In the genomic region with DNA sequence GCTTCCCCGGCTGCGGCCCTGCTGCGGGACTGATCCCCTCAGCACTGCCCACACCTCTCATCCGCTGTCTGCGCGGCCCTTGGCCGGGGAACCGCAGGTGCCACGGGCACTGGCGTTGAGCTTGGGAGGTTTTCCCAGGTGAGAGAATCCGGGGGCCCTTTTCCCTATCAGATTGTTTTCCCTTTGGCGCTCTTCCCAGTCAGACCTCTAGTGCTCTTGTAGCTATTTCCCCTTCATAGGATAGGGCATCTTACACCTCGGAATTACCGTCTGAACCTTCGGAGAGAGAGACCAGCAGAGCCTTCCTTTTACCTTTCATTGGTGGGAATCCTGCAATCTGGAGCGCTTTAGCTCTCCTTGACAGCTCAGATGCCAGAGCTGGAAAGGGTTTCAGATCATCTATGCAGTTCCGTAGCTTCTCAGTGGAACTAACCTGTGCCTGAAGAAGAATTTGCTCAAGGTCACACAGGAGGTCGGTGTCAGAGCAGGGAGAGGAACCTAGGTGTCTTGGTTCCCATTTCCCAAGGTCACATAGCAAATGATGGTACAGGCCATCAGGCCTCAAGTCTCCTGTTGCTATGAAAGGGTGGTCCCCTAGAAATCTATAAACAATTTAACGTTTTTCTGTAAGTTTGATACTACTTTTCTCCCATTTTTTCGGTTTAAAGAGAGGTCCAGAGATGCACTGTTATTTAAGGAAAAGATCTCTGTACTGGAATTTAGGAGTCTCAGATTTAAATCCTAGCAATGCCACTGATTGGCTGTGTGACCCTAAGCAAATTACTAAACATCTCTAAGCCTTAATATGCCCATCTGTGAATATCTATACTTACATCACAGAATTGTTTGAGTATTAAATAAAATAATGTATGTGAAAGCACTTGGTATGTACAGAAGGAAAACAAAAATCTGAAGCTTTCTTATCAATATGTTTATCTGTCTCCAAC, we compare ENCODE assay signal across 8 cellular contexts. TPM values are rescaled to one million over a fixed set of nuclear protein-coding genes. Genes with fewer than 3 reads are reported as not detected.
DNase-seq lines count a peak whose midpoint lies in the region; ATAC-seq and TF ChIP-seq lines count a peak whose summit lies in the region.

No MANE protein-coding gene starts in this region.

- peak overlapping the region; percentile 95 for H3K4me3 Mint-ChIP-seq in natural killer cell treated with Interleukin-12 subunit alpha and Interleukin-12 subunit beta and Interleukin-15 and Interleukin-18, amount 100 ng/mL, for 72 hours

- no peaks in the 10 kb centered on the region for H3K9me3 Mint-ChIP-seq in natural killer cell treated with Interleukin-12 subunit alpha and Interleukin-12 subunit beta and Interleukin-15 and Interleukin-18, amount 100 ng/mL, for 72 hours

- DNase-seq in EL (peak; percentile 36), RKO (ENCODE audit: low spot score) (peak; percentile 37), epithelial cell of esophagus (ENCODE audit: low read depth) (peak; percentile 14), iPS-NIHi11 (ENCODE audit: low spot score) (no peak)
- DNase-seq in natural killer cell treated with Interleukin-12 subunit alpha and Interleukin-12 subunit beta and Interleukin-15 and Interleukin-18, amount 100 ng/mL, for 72 hours (ENCODE audit: low spot score), result no peak
- DNase-seq in stimulated activated CD8-positive, alpha-beta memory T cell treated with anti-CD3 and anti-CD28 coated beads, Interleukin-4, amount 100 ng/mL, for 48 hours, result no peak

- peak; percentile 3 for ATAC-seq in HG02642 (IDR thresholded peaks at IDR 0.05; ENCODE audit: poor library complexity, unreplicated experiment)
- no peak for ATAC-seq in natural killer cell treated with Interleukin-12 subunit alpha and Interleukin-12 subunit beta and Interleukin-15 and Interleukin-18, amount 100 ng/mL, for 72 hours
- ATAC-seq in GM21423 (IDR thresholded peaks at IDR 0.05; ENCODE audit: unreplicated experiment), result no peak

- peak overlapping the region; percentile 70 for H3K4me3 ChIP-seq in epithelial cell of esophagus (ENCODE audit: low read length)

- peaks cover 26% of the 10 kb centered on the region in 2 donors for H3K4me1 Mint-ChIP-seq in natural killer cell treated with Interleukin-12 subunit alpha and Interleukin-12 subunit beta and Interleukin-15 and Interleukin-18, amount 100 ng/mL, for 72 hours (ENCODE audit: low read depth in 2 of 2)

- no peaks in the 10 kb centered on the region for H3K27me3 Mint-ChIP-seq in natural killer cell treated with Interleukin-12 subunit alpha and Interleukin-12 subunit beta and Interleukin-15 and Interleukin-18, amount 100 ng/mL, for 72 hours

- no peak for TF ChIP-seq CTCF in epithelial cell of esophagus (IDR thresholded peaks at IDR 0.05; ENCODE audit: insufficient read depth, low read depth, low read length, missing control alignments)

- peaks cover 4% of the 10 kb centered on the region for H3K36me3 Mint-ChIP-seq in natural killer cell treated with Interleukin-12 subunit alpha and Interleukin-12 subunit beta and Interleukin-15 and Interleukin-18, amount 100 ng/mL, for 72 hours

- H3K27ac Mint-ChIP-seq in natural killer cell treated with Interleukin-12 subunit alpha and Interleukin-12 subunit beta and Interleukin-15 and Interleukin-18, amount 100 ng/mL, for 72 hours, result peak overlapping the region; percentile 67 to 87

RNA-seq across cellular contexts. Expression of a gene that starts 0.9 kb away (rescaled TPM):
- 100 to 1,000 TPM; 135 to 169 TPM for total RNA-seq in natural killer cell treated with Interleukin-12 subunit alpha and Interleukin-12 subunit beta and Interleukin-15 and Interleukin-18, amount 100 ng/mL, for 72 hours

RNA-seq across cellular contexts. Expression of a gene that starts 18.8 kb away (rescaled TPM):
- 1 to 10 TPM in 1 of 2 donors, under 1 TPM in 1; 0.67 to 1.8 TPM for total RNA-seq in natural killer cell treated with Interleukin-12 subunit alpha and Interleukin-12 subunit beta and Interleukin-15 and Interleukin-18, amount 100 ng/mL, for 72 hours

RNA-seq across cellular contexts. Expression of a gene that starts 57.7 kb away (rescaled TPM):
- not detected for total RNA-seq in natural killer cell treated with Interleukin-12 subunit alpha and Interleukin-12 subunit beta and Interleukin-15 and Interleukin-18, amount 100 ng/mL, for 72 hours

Comparison
In these comparisons a context has a peak if more than half of its experiments do, and no peak if none do; other contexts are left out.
1. DNase-seq: peak in EL (single experiment), RKO (single experiment) and epithelial cell of esophagus (single experiment); none in natural killer cell treated with Interleukin-12 subunit alpha and Interleukin-12 subunit beta and Interleukin-15 and Interleukin-18, amount 100 ng/mL, for 72 hours (single experiment), stimulated activated CD8-positive, alpha-beta memory T cell treated with anti-CD3 and anti-CD28 coated beads, Interleukin-4, amount 100 ng/mL, for 48 hours (single experiment) and iPS-NIHi11 (single experiment).